In genomic region chr5:171924493-171925122, GRCh38 we compare ENCODE assay signal across 16 cellular contexts.
A peak's percentile ranks its signal among the peaks of the same experiment; 100 is the strongest.
DNase-seq lines count a peak whose midpoint lies in the region; ATAC-seq, FAIRE-seq and TF ChIP-seq lines count a peak whose summit lies in the region.
"Had no signal": no experiment of that assay in that cellular context is flagged by ENCODE, and none has a peak within 500 bp of the region (broad histone marks: within the 10 kb centered on the region; RNA-seq: fewer than 3 reads in every experiment).

No MANE protein-coding gene starts in this region.

- H3K36me3 Mint-ChIP-seq in HFFc6 (ENCODE audit: low read depth): peaks cover 4% of the 10 kb centered on the region; the same call in 1 of the 2 replicates

- no peak overlapping the region for H4K5ac ChIP-seq in H1 (ENCODE audit: insufficient read length, low read depth, low read length)

- no peak overlapping the region for H4K91ac ChIP-seq in H1 (replicated peaks; ENCODE audit: insufficient read length, low read length)
- H4K91ac ChIP-seq in mesenchymal stem cell (ENCODE audit: low read length): peak overlapping the region; percentile 61

- H3K79me2 ChIP-seq in H1 (ENCODE audit: control insufficient read depth in 1 of 2, insufficient read depth in 2 of 2, low read length in 2 of 2): peaks cover 13 to 99% of the 10 kb centered on the region in 2 experiments

- DNase-seq in H7: peak; percentile 32
- no peak for DNase-seq in HFFc6
- no peak for DNase-seq in H1 (ENCODE audit: low read depth in 1 of 2, low spot score in 2 of 2)
- no peak for DNase-seq in mesenchymal stem cell
- no peak for DNase-seq in A172 (ENCODE audit: low spot score)
- DNase-seq: BE2C; CD4-positive, alpha-beta memory T cell; DND-41; GF-D8; Karpas-422; MV-4-11; NCI-H1417 treated with DMSO at 0.1 percent for 48 hours; NCI-H2029; NCI-H524 had no signal

- no peak for ATAC-seq in activated CD4-positive, CD25-positive, alpha-beta regulatory T cell treated with anti-CD3 and anti-CD28 coated beads, Interleukin-2, amount 50 U/mL, for 24 hours
- no peak for ATAC-seq in HG02610 (IDR thresholded peaks at IDR 0.05; ENCODE audit: unreplicated experiment)

- H2AK5ac ChIP-seq in H1 (ENCODE audit: low read depth, low read length): no peak overlapping the region
- no peak overlapping the region for H2AK5ac ChIP-seq in mesenchymal stem cell (ENCODE audit: low read length, severe bottlenecking)

- no peak overlapping the region for H2BK12ac ChIP-seq in H1 (ENCODE audit: low read depth, low read length)
- H2BK12ac ChIP-seq in mesenchymal stem cell (ENCODE audit: low read length in 2 of 2): no peak overlapping the region

- POLR2A ChIA-PET in H1 (lab: Charles Lee; ENCODE audit: partially characterized antibody): interaction anchor here (1.2 kb wide), 1 partner anchor 12 kb away, joined by 5 read pairs; no protein-coding TSS in a partner anchor

- H3K4me3 ChIP-seq in H7 (ENCODE audit: insufficient read depth, low read depth, low read length): no peak overlapping the region
- H3K4me3 ChIP-seq in H1 (ENCODE audit: extremely low read depth in 1 of 4, insufficient read depth in 2 of 4, low read depth in 3 of 4, low read length in 4 of 4): no peak overlapping the region
- no peak overlapping the region for H3K4me3 ChIP-seq in mesenchymal stem cell (ENCODE audit: insufficient read depth in 1 of 2, low read depth in 1 of 2, low read length in 2 of 2)

- H3K9ac ChIP-seq in H1 (replicated peaks in 1 of 4; ENCODE audit: extremely low read depth in 1 of 4, low read depth in 3 of 4, low read length in 3 of 4) (no peak overlapping the region), mesenchymal stem cell (ENCODE audit: low read length) (no peak overlapping the region)

- no peaks in the 10 kb centered on the region for H3K9me3 Mint-ChIP-seq in HFFc6
- H3K9me3 Mint-ChIP-seq: CD4-positive, alpha-beta memory T cell had no signal

- H3K4me2 ChIP-seq in H1 (ENCODE audit: insufficient read depth in 1 of 2, low read depth in 2 of 2, low read length in 2 of 2) (no peak overlapping the region), mesenchymal stem cell (ENCODE audit: low read length, poor library complexity, severe bottlenecking) (no peak overlapping the region)

- no peak for TF ChIP-seq POLR2A in H1 (IDR thresholded peaks at IDR 0.05; ENCODE audit: control extremely low read depth in 1 of 2, low read depth in 2 of 2, low read length in 2 of 2)

- H3K14ac ChIP-seq in H1 (ENCODE audit: insufficient read length): no peak overlapping the region
- H3K14ac ChIP-seq in mesenchymal stem cell (ENCODE audit: low read length in 2 of 2): no peak overlapping the region

- H3K27me3 ChIP-seq in H7 (ENCODE audit: control insufficient read depth, insufficient read depth, low read length) (no peaks in the 10 kb centered on the region), H1 (replicated peaks in 1 of 4; ENCODE audit: control insufficient read depth in 3 of 4, extremely low read depth in 1 of 4, insufficient read depth in 3 of 4, low read length in 3 of 4) (no peaks in the 10 kb centered on the region), mesenchymal stem cell (ENCODE audit: control insufficient read depth in 1 of 2, insufficient read depth in 1 of 2, low read length in 2 of 2) (no peaks in the 10 kb centered on the region)
- H3K27me3 ChIP-seq: BE2C had no signal

- H2BK15ac ChIP-seq in H1 (ENCODE audit: low read length) (no peak overlapping the region), mesenchymal stem cell (ENCODE audit: low read depth, poor library complexity, severe bottlenecking) (no peak overlapping the region)

- H3K18ac ChIP-seq in H1 (ENCODE audit: extremely low read depth, low read length) (0 out of 2 replicates have a peak overlapping the region, but pooled peaks have one; percentile 53), mesenchymal stem cell (ENCODE audit: low read depth in 1 of 2, low read length in 2 of 2) (peak overlapping the region in 1 of 2 experiments; percentile 62)

- H3K23ac ChIP-seq in H1 (ENCODE audit: insufficient read length) (no peak overlapping the region), mesenchymal stem cell (ENCODE audit: low read length in 2 of 2) (no peak overlapping the region)

- H3K23me2 ChIP-seq in H1 (ENCODE audit: low read depth, low read length): no peaks in the 10 kb centered on the region

- WGBS in H1 (ENCODE audit: extremely low coverage in 1 of 2, insufficient coverage in 1 of 2, insufficient read length in 1 of 2, insufficient replicate concordance in 2 of 2, low coverage in 1 of 2, low lambda C conversion rate in 2 of 2, missing lambda C conversion rate in 1 of 2), 2 experiments: 88% methylated on average over 22 of the region's 25 CpGs; no CpG with 5 or more reads in 1 of the 2 experiments
- WGBS in mesenchymal stem cell: 81% methylated on average over 24 of the region's 25 CpGs

- peaks cover 12 to 16% of the 10 kb centered on the region in 2 experiments for H4K20me1 ChIP-seq in H1 (replicated peaks in 1 of 2; ENCODE audit: control insufficient read depth in 1 of 2, insufficient read depth in 2 of 2, low read length in 2 of 2)

- H3K4me1 ChIP-seq in H1 (replicated peaks in 1 of 4; ENCODE audit: control insufficient read depth in 3 of 4, insufficient read depth in 4 of 4, low read length in 3 of 4): peaks cover 3 to 12% (median 9%) of the 10 kb centered on the region in 4 experiments; a peak in 6 of 7 replicates
- peaks cover 11% of the 10 kb centered on the region for H3K4me1 ChIP-seq in mesenchymal stem cell (ENCODE audit: control insufficient read depth, insufficient read depth, low read depth, low read length)

- CTCF ChIA-PET in H1 (lab: Charles Lee; ENCODE audit: partially characterized antibody): interaction anchor here (1.0 to 1.5 kb wide), 2 partner anchors 12 to 16 kb away, joined by 4 read pairs; no protein-coding TSS in a partner anchor

- TF ChIP-seq CTCF in HFFc6 (IDR thresholded peaks at IDR 0.05) (no peak), H1 (IDR thresholded peaks at IDR 0.05; ENCODE audit: control extremely low read depth in 1 of 3, insufficient read depth in 1 of 3, low read depth in 1 of 3, low read length in 3 of 3) (no peak)

- peaks cover 34% of the 10 kb centered on the region for H3K4me1 Mint-ChIP-seq in HFFc6 (ENCODE audit: low read depth)

- H3K9me3 ChIP-seq in H1 (ENCODE audit: insufficient read depth in 2 of 2, low read depth in 1 of 2, low read length in 1 of 2) (no peaks in the 10 kb centered on the region), mesenchymal stem cell (ENCODE audit: control insufficient read depth, low read length) (no peaks in the 10 kb centered on the region)
- H3K9me3 ChIP-seq: BE2C had no signal

- no peak overlapping the region for H3K56ac ChIP-seq in H1 (replicated peaks; ENCODE audit: insufficient read length, low read depth, low read length)

- peaks cover 3% of the 10 kb centered on the region for H3K79me1 ChIP-seq in H1 (ENCODE audit: low read depth, low read length)
- peaks cover 19% of the 10 kb centered on the region for H3K79me1 ChIP-seq in mesenchymal stem cell (replicated peaks; ENCODE audit: low read length, poor library complexity, severe bottlenecking)

- H3K27me3 Mint-ChIP-seq in HFFc6 (ENCODE audit: insufficient read depth): no peaks in the 10 kb centered on the region; the same call in 1 of the 2 replicates
- H3K27me3 Mint-ChIP-seq: CD4-positive, alpha-beta memory T cell had no signal

- TF ChIP-seq EP300 in H1 (IDR thresholded peaks at IDR 0.05; ENCODE audit: borderline replicate concordance in 1 of 2, low read depth in 2 of 2, low read length in 2 of 2): no peak

- FAIRE-seq in H1 (lab: Jason Lieb, UNC): no peak

- H4K8ac ChIP-seq in H1 (ENCODE audit: extremely low read depth, insufficient read depth, low read length) (peak overlapping the region; percentile 15; the same call in 1 of the 2 replicates), mesenchymal stem cell (ENCODE audit: low read length) (peak overlapping the region; percentile 85)

- H3K27ac ChIP-seq in H1 (ENCODE audit: low read depth, low read length) (no peak overlapping the region), mesenchymal stem cell (ENCODE audit: low read length, poor library complexity, severe bottlenecking) (no peak overlapping the region)

- H2BK120ac ChIP-seq in H1 (replicated peaks; ENCODE audit: low read depth, low read length) (no peak overlapping the region), mesenchymal stem cell (ENCODE audit: low read depth, low read length) (no peak overlapping the region)

- H3K4ac ChIP-seq in H1 (replicated peaks; ENCODE audit: insufficient read length, low read depth, low read length): no peak overlapping the region
- no peak overlapping the region for H3K4ac ChIP-seq in mesenchymal stem cell (ENCODE audit: low read depth in 1 of 2, low read length in 2 of 2)

- H2AFZ ChIP-seq in H1 (ENCODE audit: low read length): no peak overlapping the region
- no peak overlapping the region for H2AFZ ChIP-seq in mesenchymal stem cell (ENCODE audit: low read depth, low read length)

- H3K36me3 ChIP-seq in H7 (replicated peaks; ENCODE audit: control insufficient read depth, insufficient read depth, low read length) (no peaks in the 10 kb centered on the region), H1 (ENCODE audit: control insufficient read depth in 2 of 4, insufficient read depth in 4 of 4, low read length in 3 of 4) (no peaks in the 10 kb centered on the region), mesenchymal stem cell (ENCODE audit: control insufficient read depth in 1 of 2, insufficient read depth in 2 of 2, low read depth in 1 of 2, low read length in 2 of 2) (peaks cover 0 to 6% of the 10 kb centered on the region in 2 experiments)
- H3K36me3 ChIP-seq: BE2C had no signal

- H3K4me3 Mint-ChIP-seq in HFFc6: no peak overlapping the region

- H2BK20ac ChIP-seq in H1 (ENCODE audit: low read length): no peak overlapping the region

- no peak for TF ChIP-seq RAD21 in H1 (IDR thresholded peaks at IDR 0.05 in 1 of 2, conservative IDR thresholded peaks at IDR 0.05 in 1 of 2; ENCODE audit: low read depth in 2 of 2, low read length in 2 of 2)

- peak overlapping the region; percentile 49; the same call in 1 of the 2 replicates for H3K27ac Mint-ChIP-seq in HFFc6
- H3K27ac Mint-ChIP-seq: CD4-positive, alpha-beta memory T cell had no signal

- H2BK5ac ChIP-seq in H1 (ENCODE audit: low read depth, low read length): no peak overlapping the region
- H2BK5ac ChIP-seq in mesenchymal stem cell (ENCODE audit: low read depth, low read length, poor library complexity, severe bottlenecking): no peak overlapping the region

TF ChIP-seq in H1, 55 proteins besides CTCF, POLR2A, EP300 and RAD21 (continues in another document):
- TF ChIP-seq CEBPB (IDR thresholded peaks at IDR 0.05; ENCODE audit: low read depth, low read length): peak; percentile 74
- TF ChIP-seq, protein P1, sequence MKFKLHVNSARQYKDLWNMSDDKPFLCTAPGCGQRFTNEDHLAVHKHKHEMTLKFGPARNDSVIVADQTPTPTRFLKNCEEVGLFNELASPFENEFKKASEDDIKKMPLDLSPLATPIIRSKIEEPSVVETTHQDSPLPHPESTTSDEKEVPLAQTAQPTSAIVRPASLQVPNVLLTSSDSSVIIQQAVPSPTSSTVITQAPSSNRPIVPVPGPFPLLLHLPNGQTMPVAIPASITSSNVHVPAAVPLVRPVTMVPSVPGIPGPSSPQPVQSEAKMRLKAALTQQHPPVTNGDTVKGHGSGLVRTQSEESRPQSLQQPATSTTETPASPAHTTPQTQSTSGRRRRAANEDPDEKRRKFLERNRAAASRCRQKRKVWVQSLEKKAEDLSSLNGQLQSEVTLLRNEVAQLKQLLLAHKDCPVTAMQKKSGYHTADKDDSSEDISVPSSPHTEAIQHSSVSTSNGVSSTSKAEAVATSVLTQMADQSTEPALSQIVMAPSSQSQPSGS (IDR thresholded peaks at IDR 0.05; ENCODE audit: low read length): no peak
